ENCODE assay signal across 8 cellular contexts in genomic region chr1:224430511-224431113, GRCh38. TPM values are rescaled to one million over a fixed set of nuclear protein-coding genes. Genes with fewer than 3 reads are reported as not detected.
A peak's percentile ranks its signal among the peaks of the same experiment; 100 is the strongest.
DNase-seq lines count a peak whose midpoint lies in the region; ATAC-seq, FAIRE-seq and TF ChIP-seq lines count a peak whose summit lies in the region.

No MANE protein-coding gene starts in this region.

- no peak overlapping the region for H2AFZ ChIP-seq in K562 (ENCODE audit: low read depth, low read length)

- peak; percentile 66; the same call in 1 of the 2 replicates for TF ChIP-seq EP300 in K562 (IDR thresholded peaks at IDR 0.05; ENCODE audit: low read length)

- peak; percentile 31 for ATAC-seq in K562
- ATAC-seq in lung (ENCODE audit: insufficient read depth, low FRiP score), result no peak
- no peak for ATAC-seq in HG03280 (IDR thresholded peaks at IDR 0.05; ENCODE audit: unreplicated experiment)

- H3K9ac ChIP-seq in K562 (ENCODE audit: insufficient read depth in 1 of 2, low read depth in 2 of 2, low read length in 2 of 2), result peak overlapping the region in 1 of 2 experiments; percentile 68; a peak in 2 of 4 replicates

- H3K36me3 ChIP-seq in K562 (ENCODE audit: control insufficient read depth, insufficient read depth, low read length) (peaks cover 44% of the 10 kb centered on the region), lung (ENCODE audit: control insufficient read depth in 2 of 2, insufficient read depth in 2 of 2, low read length in 2 of 2) (peaks cover 2 to 4% of the 10 kb centered on the region in 2 donors), uterus (no peaks in the 10 kb centered on the region)

- H3K27ac ChIP-seq in K562 (ENCODE audit: extremely low read depth, low read depth, low read length) (peak overlapping the region; percentile 80), lung (ENCODE audit: low read depth in 1 of 2, low read length in 1 of 2) (peak overlapping the region; percentile 49 to 68), uterus (peak overlapping the region; percentile 23 to 98)

- FAIRE-seq in K562 (lab: Jason Lieb, UNC), result peak; percentile 90

- no peak for TF ChIP-seq RAD21 in K562 (CRISPR knock-in tag; conservative IDR thresholded peaks at IDR 0.05 in 1 of 2, IDR thresholded peaks at IDR 0.05 in 1 of 2)

- 4% methylated on average over 2 of the region's 2 CpGs for WGBS in K562 (ENCODE audit: insufficient coverage, low coverage, missing lambda C conversion rate)
- 7 to 14% methylated on average over 2 of the region's 2 CpGs for WGBS in lung, 2 donors

- DNase-seq in DMS153 treated with DMSO at 0.1 percent for 48 hours (lab: John Stamatoyannopoulos, UW; ENCODE audit: unreplicated experiment) (peak; percentile 38), GM20000 (ENCODE audit: low spot score) (peak; percentile 64), NOMO-1 (lab: John Stamatoyannopoulos, UW; ENCODE audit: unreplicated experiment in 2 of 2) (peak; percentile 77 to 82), K562 (ENCODE audit: extremely low read depth in 1 of 4, low spot score in 3 of 4) (peak; percentile 36 to 78 (median 58)), lung (ENCODE audit: low spot score) (no peak), uterus (no peak), NCI-H345 treated with DMSO at 0.1 percent for 48 hours (lab: John Stamatoyannopoulos, UW; ENCODE audit: unreplicated experiment) (no peak)

- H3K4me1 ChIP-seq in K562 (replicated peaks in 1 of 2; ENCODE audit: control insufficient read depth in 2 of 2, insufficient read depth in 2 of 2, low read length in 2 of 2) (peaks cover 12 to 23% of the 10 kb centered on the region in 2 experiments), lung (ENCODE audit: control insufficient read depth in 2 of 2, insufficient read depth in 2 of 2, low read length in 2 of 2) (peaks cover 0 to 4% of the 10 kb centered on the region in 2 donors), uterus (peaks cover 7 to 11% of the 10 kb centered on the region in 2 donors)

- TF ChIP-seq CTCF in GM20000 (IDR thresholded peaks at IDR 0.05; ENCODE audit: extremely low read depth, missing control alignments) (no peak), K562 (IDR thresholded peaks at IDR 0.05 in 2 of 3, conservative IDR thresholded peaks at IDR 0.05 in 1 of 3; ENCODE audit: insufficient read depth in 2 of 3, low read depth in 1 of 3, low read length in 3 of 3) (no peak), lung (IDR thresholded peaks at IDR 0.05; ENCODE audit: control extremely low read depth, extremely low read depth) (no peak), uterus (IDR thresholded peaks at IDR 0.05) (no peak)

- peak overlapping the region; percentile 12; the same call in 1 of the 2 replicates for H3K4me3 ChIP-seq in K562
- H3K4me3 ChIP-seq in lung, result no peak overlapping the region
- no peak overlapping the region for H3K4me3 ChIP-seq in uterus

- H3K9me1 ChIP-seq in K562 (ENCODE audit: control insufficient read depth, insufficient read depth, low read length), result no peaks in the 10 kb centered on the region

- H3K79me2 ChIP-seq in K562 (ENCODE audit: control insufficient read depth, insufficient read depth, low read length), result peaks cover 87% of the 10 kb centered on the region

- in situ Hi-C loops in K562 (cut with MboI), result no loop called here

- H3K4me2 ChIP-seq in K562 (ENCODE audit: insufficient read depth, low read length), result peak overlapping the region; percentile 66

- POLR2A ChIA-PET in K562 (lab: Yijun Ruan, JAX), result interaction anchor here (0.8 to 4.4 kb wide), 6 partner anchors 11 to 500 kb away, joined by 3 to 45 read pairs (median 4); no protein-coding TSS in a partner anchor

- H3K9me3 ChIP-seq in K562 (replicated peaks; ENCODE audit: control insufficient read depth, insufficient read depth, low read depth, low read length) (no peaks in the 10 kb centered on the region), lung (ENCODE audit: control insufficient read depth in 2 of 2, insufficient read depth in 1 of 2, low read length in 1 of 2) (no peaks in the 10 kb centered on the region), uterus (no peaks in the 10 kb centered on the region)

- H3K27me3 ChIP-seq in K562 (ENCODE audit: control insufficient read depth in 2 of 2, insufficient read depth in 2 of 2, low read length in 2 of 2), result no peaks in the 10 kb centered on the region
- H3K27me3 ChIP-seq in lung (ENCODE audit: control insufficient read depth, insufficient read depth), result no peaks in the 10 kb centered on the region
- H3K27me3 ChIP-seq in uterus, result no peaks in the 10 kb centered on the region

- intact Hi-C loops in K562 (cut with micrococcal nuclease) (loop anchor here (1.0 kb wide), 1 partner anchor 73 kb away; no protein-coding TSS in a partner anchor), uterus (cut with DNase I; ENCODE audit: low total_unique reads) (no loop called here)

- CTCF ChIA-PET in K562 (lab: Yijun Ruan, JAX; ENCODE audit: low intra/inter-chr PET ratio), result no interaction called here

- TF ChIP-seq POLR2A in K562 (conservative IDR thresholded peaks at IDR 0.05), result no peak
- TF ChIP-seq POLR2A in uterus (IDR thresholded peaks at IDR 0.05), result no peak

- BruUV-seq in K562 (replicated peaks; lab: Mats Ljungman, UMichigan), result TSS peak; percentile 13

- H4K20me1 ChIP-seq in K562 (replicated peaks; ENCODE audit: control insufficient read depth, insufficient read depth, low read length), result peaks cover 17% of the 10 kb centered on the region

TF ChIP-seq in K562, 482 proteins besides CTCF, POLR2A, EP300 and RAD21 (continues in another document):
- no peak for TF ChIP-seq ZNF232 (CRISPR knock-in tag; IDR thresholded peaks at IDR 0.05)
- no peak for TF ChIP-seq KLF16 (IDR thresholded peaks at IDR 0.05)
- no peak for TF ChIP-seq HDAC8 (tag; IDR thresholded peaks at IDR 0.05)
- peak; percentile 50 for TF ChIP-seq ZEB2 (IDR thresholded peaks at IDR 0.05)
- no peak for TF ChIP-seq JUN (IDR thresholded peaks at IDR 0.05; ENCODE audit: borderline replicate concordance, low read depth, low read length)
- no peak for TF ChIP-seq JUN (CRISPR knock-in tag; IDR thresholded peaks at IDR 0.05; ENCODE audit: borderline replicate concordance)
- no peak for TF ChIP-seq ZSCAN29 (IDR thresholded peaks at IDR 0.05)
- TF ChIP-seq, protein P1, sequence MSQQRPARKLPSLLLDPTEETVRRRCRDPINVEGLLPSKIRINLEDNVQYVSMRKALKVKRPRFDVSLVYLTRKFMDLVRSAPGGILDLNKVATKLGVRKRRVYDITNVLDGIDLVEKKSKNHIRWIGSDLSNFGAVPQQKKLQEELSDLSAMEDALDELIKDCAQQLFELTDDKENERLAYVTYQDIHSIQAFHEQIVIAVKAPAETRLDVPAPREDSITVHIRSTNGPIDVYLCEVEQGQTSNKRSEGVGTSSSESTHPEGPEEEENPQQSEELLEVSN (IDR thresholded peaks at IDR 0.05; ENCODE audit: borderline replicate concordance in 1 of 2, extremely low read depth in 1 of 2, insufficient read depth in 1 of 2, insufficient read length in 1 of 2, low read depth in 1 of 2, low read length in 1 of 2, poor library complexity in 1 of 2, severe bottlenecking in 1 of 2), result no peak
- TF ChIP-seq POLR2H (tag; IDR thresholded peaks at IDR 0.05; ENCODE audit: low read depth), result no peak
- TF ChIP-seq HNRNPH1 (optimal IDR thresholded peaks at IDR 0.05; ENCODE audit: low read depth, low read length), result no peak
- no peak for TF ChIP-seq NR2F6 (CRISPR knock-in tag; IDR thresholded peaks at IDR 0.05)
- TF ChIP-seq, protein P2, sequence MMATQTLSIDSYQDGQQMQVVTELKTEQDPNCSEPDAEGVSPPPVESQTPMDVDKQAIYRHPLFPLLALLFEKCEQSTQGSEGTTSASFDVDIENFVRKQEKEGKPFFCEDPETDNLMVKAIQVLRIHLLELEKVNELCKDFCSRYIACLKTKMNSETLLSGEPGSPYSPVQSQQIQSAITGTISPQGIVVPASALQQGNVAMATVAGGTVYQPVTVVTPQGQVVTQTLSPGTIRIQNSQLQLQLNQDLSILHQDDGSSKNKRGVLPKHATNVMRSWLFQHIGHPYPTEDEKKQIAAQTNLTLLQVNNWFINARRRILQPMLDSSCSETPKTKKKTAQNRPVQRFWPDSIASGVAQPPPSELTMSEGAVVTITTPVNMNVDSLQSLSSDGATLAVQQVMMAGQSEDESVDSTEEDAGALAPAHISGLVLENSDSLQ (IDR thresholded peaks at IDR 0.05), result peak; percentile 49
- TF ChIP-seq ZSCAN32 (CRISPR knock-in tag; IDR thresholded peaks at IDR 0.05), result no peak
- no peak for TF ChIP-seq SREBF2 (CRISPR knock-in tag; IDR thresholded peaks at IDR 0.05)
- TF ChIP-seq TCFL5 (CRISPR knock-in tag; conservative IDR thresholded peaks at IDR 0.05), result no peak
- TF ChIP-seq MEIS2 (IDR thresholded peaks at IDR 0.05; ENCODE audit: partially characterized antibody), result peak; percentile 54
- TF ChIP-seq RBM14 (IDR thresholded peaks at IDR 0.05; ENCODE audit: borderline replicate concordance, insufficient read depth, low read depth, low read length), result no peak
- TF ChIP-seq ZNF253 (CRISPR knock-in tag; conservative IDR thresholded peaks at IDR 0.05), result no peak
- TF ChIP-seq ZNF174 (CRISPR knock-in tag; IDR thresholded peaks at IDR 0.05), result no peak
- peak; percentile 24; the same call in 1 of the 2 replicates for TF ChIP-seq NCOR1 (IDR thresholded peaks at IDR 0.05)
- TF ChIP-seq ZNF274 (IDR thresholded peaks at IDR 0.05; ENCODE audit: borderline replicate concordance, low read depth, low read length), result no peak

RNA-seq across cellular contexts. Expression of gene WDR26, which starts 4.0 kb away (rescaled TPM):
- 190 and 413 TPM in 2 replicates for total RNA-seq in K562 (2011; cell fraction: chromatin; rRNA removed; ENCODE audit: low replicate concordance)
- 79.0 and 101 TPM in 2 replicates for total RNA-seq in K562 (2011; cell fraction: nucleolus; rRNA removed)
- total RNA-seq in K562 (2011; cell fraction: nucleoplasm; rRNA removed), result 192 and 302 TPM in 2 replicates
- 21.2 and 26.6 TPM in 2 replicates for total RNA-seq in K562 (2014; rRNA removed)
- 39.8 and 41.0 TPM in 2 replicates for total RNA-seq in K562 (2014; rRNA removed; fragmentation: Illumina TruSeq; extraction: Trizol)
- total RNA-seq in K562 (2015; rRNA removed; fragmentation: Illumina TruSeq; extraction: Trizol), result 30.4 and 31.2 TPM in 2 replicates
- 54.6 and 66.0 TPM in 2 replicates for total RNA-seq in K562 (2021)
- 40.3 and 54.4 TPM in 2 replicates for polyA plus RNA-seq in K562 (2011; rRNA removed)
- 10.4 and 16.7 TPM in 2 replicates for polyA plus RNA-seq in K562 (2011; cell fraction: cytosol; rRNA removed)
- polyA plus RNA-seq in K562 (2011; cell fraction: nucleus; rRNA removed), result 86.9 and 97.7 TPM in 2 replicates
- polyA plus RNA-seq in K562 (2012), result 42.7 and 48.1 TPM in 2 replicates
- 52.3 and 55.7 TPM in 2 replicates for polyA plus RNA-seq in K562 (2014; fragmentation: Illumina TruSeq; extraction: Trizol)
- polyA plus RNA-seq in K562 (2014; fragmentation: Nextera tagmentation; extraction: Ambion mirVana), result 10 to 100 TPM; 11.5 to 14.3 TPM
- 39.7 and 58.2 TPM in 2 replicates for polyA plus RNA-seq in K562 (2014; rRNA removed)
- 88.0 and 101 TPM in 2 replicates for polyA minus RNA-seq in K562 (2011; rRNA and poly(A)+ RNA removed)
- 50.0 and 56.2 TPM in 2 replicates for polyA minus RNA-seq in K562 (2011; cell fraction: cytosol; rRNA and poly(A)+ RNA removed)
- 73.2 and 92.6 TPM in 2 replicates for polyA minus RNA-seq in K562 (2011; cell fraction: nucleus; rRNA and poly(A)+ RNA removed)
- 100 to 1,000 TPM in 1 of 2 donors, 10 to 100 TPM in 1; 73.7 to 180 TPM for total RNA-seq in lung
- polyA plus RNA-seq in lung, result 10 to 100 TPM; 30.0 to 45.0 TPM
- 10 to 100 TPM; 45.9 to 76.9 (median 65.7) TPM for total RNA-seq in uterus

Comparison
In these comparisons a context has a peak if more than half of its experiments do, and no peak if none do; other contexts are left out.
1. DNase-seq: peak in DMS153 treated with DMSO at 0.1 percent for 48 hours (single experiment), GM20000 (single experiment), NOMO-1 (2 of 2) and K562 (4 of 4); none in lung (single experiment), uterus (0 of 2) and NCI-H345 treated with DMSO at 0.1 percent for 48 hours (single experiment).
2. Peak in every context shown above with its lines, with median percentiles within 50 percentile points of each other: H3K27ac ChIP-seq.